In genomic region chr14:106694638-106695393, GRCh38 we compare ENCODE assay signal across 9 cellular contexts.
A peak's percentile ranks its signal among the peaks of the same experiment; 100 is the strongest.
DNase-seq lines count a peak whose midpoint lies in the region; ATAC-seq, FAIRE-seq and TF ChIP-seq lines count a peak whose summit lies in the region.
"Had no signal": no experiment of that assay in that cellular context is flagged by ENCODE, and none has a peak within 500 bp of the region (broad histone marks: within the 10 kb centered on the region; RNA-seq: fewer than 3 reads in every experiment).

No MANE protein-coding gene starts in this region.

- FAIRE-seq in HTR-8/SVneo (lab: Jason Lieb, UNC), result no peak

- TF ChIP-seq CTCF in GM06990 (IDR thresholded peaks at IDR 0.05; ENCODE audit: insufficient read depth, low read length, poor library complexity, severe bottlenecking), result peak; percentile 91
- TF ChIP-seq CTCF in HL-60 (IDR thresholded peaks at IDR 0.05; ENCODE audit: insufficient read depth, low read length), result peak; percentile 81

- DNase-seq in GM06990 (ENCODE audit: extremely low read depth, insufficient read length) (peak; percentile 76), HL-60 (ENCODE audit: low read depth in 1 of 2, low spot score in 1 of 2) (peak; percentile 66 to 83), epithelial cell of prostate (ENCODE audit: low read depth, low spot score) (peak; percentile 10), GM03348 (ENCODE audit: low spot score) (no peak), HTR-8/SVneo (ENCODE audit: insufficient read length, low spot score) (no peak)
- DNase-seq in activated CD4-positive, CD25-positive, alpha-beta regulatory T cell treated with anti-CD3 and anti-CD28 coated beads, Interleukin-2, amount 50 U/mL, for 16 hours (ENCODE audit: low read depth, low spot score), result peak; percentile 6
- peak; percentile 79 for DNase-seq in stimulated activated naive CD8-positive, alpha-beta T cell treated with anti-CD3 and anti-CD28 coated beads, Interleukin-15, Interleukin-2, amounts not matched to agents 100 U/mL and 50 U/mL, for 24 hours

- peak; percentile 76 for ATAC-seq in stimulated activated naive CD8-positive, alpha-beta T cell treated with anti-CD3 and anti-CD28 coated beads, Interleukin-15, Interleukin-2, amounts not matched to agents 100 U/mL and 50 U/mL, for 24 hours
- ATAC-seq in HG03442 (IDR thresholded peaks at IDR 0.05; ENCODE audit: unreplicated experiment), result no peak
- ATAC-seq: HCT116 had no signal

- H3K27me3 ChIP-seq in GM06990 (replicated peaks; ENCODE audit: control insufficient read depth, insufficient read depth, low read length) (no peaks in the 10 kb centered on the region), HL-60 (ENCODE audit: insufficient read depth, poor library complexity, severe bottlenecking) (no peaks in the 10 kb centered on the region)

- H3K36me3 ChIP-seq in GM06990 (ENCODE audit: control insufficient read depth, insufficient read depth, low read length), result no peaks in the 10 kb centered on the region

- H3K27ac ChIP-seq in HL-60 (replicated peaks) (0 out of 2 replicates have a peak overlapping the region, but pooled peaks have one; percentile 38), epithelial cell of prostate (no peak overlapping the region)

- H3K4me3 ChIP-seq in GM06990 (replicated peaks; ENCODE audit: low read depth, low read length) (peak overlapping the region; percentile 58), HL-60 (replicated peaks; ENCODE audit: insufficient read depth, low read length) (peak overlapping the region; percentile 15)

Comparison
In these comparisons a context has a peak if more than half of its experiments do, and no peak if none do; other contexts are left out.
1. DNase-seq: peak in GM06990 (single experiment), HL-60 (2 of 2), activated CD4-positive, CD25-positive, alpha-beta regulatory T cell treated with anti-CD3 and anti-CD28 coated beads, Interleukin-2, amount 50 U/mL, for 16 hours (single experiment), epithelial cell of prostate (single experiment) and stimulated activated naive CD8-positive, alpha-beta T cell treated with anti-CD3 and anti-CD28 coated beads, Interleukin-15, Interleukin-2, amounts not matched to agents 100 U/mL and 50 U/mL, for 24 hours (single experiment); none in GM03348 (single experiment) and HTR-8/SVneo (single experiment).